Comparison of ENCODE assay signal across 8 cellular contexts in genomic region chr13:110138009-110138699, GRCh38.
DNase-seq lines count a peak whose midpoint lies in the region; ATAC-seq and TF ChIP-seq lines count a peak whose summit lies in the region.

No MANE protein-coding gene starts in this region.

- TF ChIP-seq CTCF in AG09319 (IDR thresholded peaks at IDR 0.05; ENCODE audit: low read depth, low read length): peak; percentile 10; the same call in 1 of the 2 replicates

- H3K27me3 Mint-ChIP-seq in naive B cell: peaks cover 4 to 51% (median 45%) of the 10 kb centered on the region in 3 donors

- peak; percentile 76 for ATAC-seq in HG03354 (IDR thresholded peaks at IDR 0.05; ENCODE audit: poor library complexity, severe bottlenecking, unreplicated experiment)
- peak; percentile 86 for ATAC-seq in esophagus mucosa
- ATAC-seq in naive B cell (ENCODE audit: low read depth in 2 of 2): peak; percentile 20 to 27

- H3K27ac Mint-ChIP-seq in naive B cell: peak overlapping the region in 2 of 6 donors; percentile 47 to 70

- H3K9me3 Mint-ChIP-seq in naive B cell: peaks cover 0 to 17% (median 9%) of the 10 kb centered on the region in 7 donors

- H3K4me1 Mint-ChIP-seq in naive B cell: peaks cover 4 to 12% (median 10%) of the 10 kb centered on the region in 3 donors

- peaks cover 6 to 11% of the 10 kb centered on the region in 2 donors for H3K36me3 Mint-ChIP-seq in naive B cell

- H3K4me3 Mint-ChIP-seq in naive B cell: peak overlapping the region; percentile 68 to 92 (median 84)

- DNase-seq in AG09319 (ENCODE audit: extremely low read depth, low read depth): no peak
- peak; percentile 26 for DNase-seq in GM19238 (ENCODE audit: insufficient read length, low spot score)
- DNase-seq in NOMO-1 treated with dmso at 0.1 percent for 144 hours (lab: John Stamatoyannopoulos, UW; ENCODE audit: unreplicated experiment): peak; percentile 95
- peak; percentile 69 for DNase-seq in activated T-cell treated with anti-CD3 and anti-CD28 coated beads for 48 hours (ENCODE audit: low read depth)
- peak; percentile 18 for DNase-seq in naive B cell
- DNase-seq in stimulated activated CD8-positive, alpha-beta memory T cell treated with anti-CD3 and anti-CD28 coated beads, Interleukin-7, amount 100 ng/mL, for 4 hours (ENCODE audit: low read depth in 2 of 2): peak; percentile 62 to 64

Comparison
In these comparisons a context has a peak if more than half of its experiments do, and no peak if none do; other contexts are left out.
1. ATAC-seq: peak in every context shown above with its lines; median percentile 86 in esophagus mucosa; 76 in HG03354; 24 in naive B cell.